1 cellular context compared by ENCODE assay signal in genomic region chr6:26268659-26269402, GRCh38.
TF ChIP-seq lines count a peak whose summit lies in the region.

No MANE protein-coding gene starts in this region.

TF ChIP-seq in HepG2, 621 proteins besides CTCF, POLR2A, EP300 and RAD21 (continued from another document):
- TF ChIP-seq NR0B2 (CRISPR knock-in tag; IDR thresholded peaks at IDR 0.05) (no peak), HMGXB4 (CRISPR knock-in tag; IDR thresholded peaks at IDR 0.05; ENCODE audit: borderline replicate concordance in 1 of 2, low read depth in 1 of 2) (no peak), ONECUT2 (CRISPR knock-in tag; IDR thresholded peaks at IDR 0.05) (peak; percentile 86), ARID5B (CRISPR knock-in tag; IDR thresholded peaks at IDR 0.05) (peak; percentile 23; the same call in 1 of the 2 replicates), ZSCAN5A (CRISPR knock-in tag; IDR thresholded peaks at IDR 0.05; ENCODE audit: borderline replicate concordance) (0 out of 2 replicates have a peak, but pooled peaks have one; percentile 34)
